1 cellular context compared by ENCODE assay signal in genomic region chr14:69798339-69798735, GRCh38.
TF ChIP-seq lines count a peak whose summit lies in the region.

No MANE protein-coding gene starts in this region.

TF ChIP-seq in H1, 55 proteins besides CTCF, POLR2A, EP300 and RAD21:
- TF ChIP-seq FOSL1 (IDR thresholded peaks at IDR 0.05; ENCODE audit: insufficient read depth, low read depth, low read length) (no peak), CHD2 (IDR thresholded peaks at IDR 0.05; ENCODE audit: low read length) (no peak), ATF2 (IDR thresholded peaks at IDR 0.05; ENCODE audit: low read length) (no peak), SIX5 (IDR thresholded peaks at IDR 0.05; ENCODE audit: low read depth, low read length) (no peak), USF2 (IDR thresholded peaks at IDR 0.05; ENCODE audit: low read length) (no peak), BACH1 (IDR thresholded peaks at IDR 0.05; ENCODE audit: low read length) (no peak), KDM1A (IDR thresholded peaks at IDR 0.05; ENCODE audit: borderline replicate concordance, low read length) (no peak), SAP30 (IDR thresholded peaks at IDR 0.05; ENCODE audit: insufficient read depth, insufficient replicate concordance, low read length) (no peak), HDAC6 (IDR thresholded peaks at IDR 0.05; ENCODE audit: low read depth, low read length) (no peak), HDAC2 (IDR thresholded peaks at IDR 0.05; ENCODE audit: borderline replicate concordance in 1 of 2, low read depth in 2 of 2, low read length in 2 of 2) (no peak), CEBPB (IDR thresholded peaks at IDR 0.05; ENCODE audit: low read depth, low read length) (no peak), BCL11A (IDR thresholded peaks at IDR 0.05; ENCODE audit: low read depth in 2 of 2, low read length in 2 of 2) (no peak), CTBP2 (IDR thresholded peaks at IDR 0.05; ENCODE audit: borderline replicate concordance, insufficient read depth, insufficient read length, low read length) (no peak), SP4 (IDR thresholded peaks at IDR 0.05; ENCODE audit: low read length) (no peak), POU5F1 (IDR thresholded peaks at IDR 0.05; ENCODE audit: low read depth, low read length) (no peak)
- TF ChIP-seq, protein P1, sequence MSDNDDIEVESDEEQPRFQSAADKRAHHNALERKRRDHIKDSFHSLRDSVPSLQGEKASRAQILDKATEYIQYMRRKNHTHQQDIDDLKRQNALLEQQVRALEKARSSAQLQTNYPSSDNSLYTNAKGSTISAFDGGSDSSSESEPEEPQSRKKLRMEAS (IDR thresholded peaks at IDR 0.05), result no peak
- TF ChIP-seq, protein P2, sequence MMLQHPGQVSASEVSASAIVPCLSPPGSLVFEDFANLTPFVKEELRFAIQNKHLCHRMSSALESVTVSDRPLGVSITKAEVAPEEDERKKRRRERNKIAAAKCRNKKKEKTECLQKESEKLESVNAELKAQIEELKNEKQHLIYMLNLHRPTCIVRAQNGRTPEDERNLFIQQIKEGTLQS (IDR thresholded peaks at IDR 0.05; ENCODE audit: insufficient read depth, low read depth, low read length), result no peak
TF ChIP-seq in H1: peak in this region for 0.
